ENCODE assay signal across 10 cellular contexts in the genomic region with DNA sequence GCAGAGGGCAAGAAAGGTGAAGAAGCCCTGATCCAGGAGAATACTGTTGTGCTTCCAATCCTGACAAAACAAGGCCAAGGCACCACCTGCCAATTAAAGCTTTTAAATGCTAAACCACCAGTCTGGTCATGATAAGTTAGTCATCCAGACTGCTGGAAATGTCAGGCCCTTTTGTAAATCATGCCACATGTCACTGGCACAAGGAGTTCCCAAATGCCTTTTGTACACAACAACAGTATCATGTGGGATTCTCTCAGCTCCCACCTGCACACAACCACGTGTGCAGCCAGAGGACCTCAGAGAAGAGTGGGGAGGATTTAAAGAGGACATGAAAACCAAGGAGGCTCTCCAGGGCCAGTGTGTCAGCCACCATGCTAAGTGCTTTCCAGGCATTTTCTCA.
DNase-seq lines count a peak whose midpoint lies in the region; TF ChIP-seq lines count a peak whose summit lies in the region.
"Had no signal": no experiment of that assay in that cellular context is flagged by ENCODE, and none has a peak within 500 bp of the region (broad histone marks: within the 10 kb centered on the region; RNA-seq: fewer than 3 reads in every experiment).

No MANE protein-coding gene starts in this region.

- POLR2A ChIA-PET in A673 (lab: Charles Lee; ENCODE audit: low non-redundant PET) = no interaction called here

- CTCF ChIA-PET in A673 (lab: Charles Lee) = no interaction called here

- intact Hi-C loops in A673 (cut with micrococcal nuclease; ENCODE audit: unreplicated experiment) = no loop called here

- no peaks in the 10 kb centered on the region for H4K20me1 ChIP-seq in GM23248 (ENCODE audit: insufficient read depth)

- H3K27me3 ChIP-seq in GM23248 (replicated peaks; ENCODE audit: insufficient read depth) (no peaks in the 10 kb centered on the region), A673 (replicated peaks; ENCODE audit: insufficient read depth, low read depth, low read length, poor library complexity) (no peaks in the 10 kb centered on the region)
- H3K27me3 ChIP-seq: left lung had no signal

- H3K4me3 ChIP-seq in GM23248 (no peak overlapping the region), choroid plexus epithelial cell (ENCODE audit: low read depth, low read length) (no peak overlapping the region), A673 (ENCODE audit: low read depth, low read length, poor library complexity, severe bottlenecking) (no peak overlapping the region)
- H3K4me3 ChIP-seq: left lung had no signal

- 5 to 8% methylated on average over 1 of the region's 1 CpG for WGBS in GM23248 (ENCODE audit: low coverage in 1 of 2, low lambda C conversion rate in 2 of 2, missing lambda C conversion rate in 2 of 2), 2 experiments

- H3K9me3 ChIP-seq in GM23248 (ENCODE audit: low read depth) (no peaks in the 10 kb centered on the region), A673 (ENCODE audit: low read depth, low read length, poor library complexity, severe bottlenecking) (no peaks in the 10 kb centered on the region)
- H3K9me3 ChIP-seq: left lung had no signal

- peaks cover 47% of the 10 kb centered on the region for H3K4me1 ChIP-seq in GM23248 (ENCODE audit: insufficient read depth)
- peaks cover 5% of the 10 kb centered on the region for H3K4me1 ChIP-seq in A673 (ENCODE audit: insufficient read depth, low read length, poor library complexity, severe bottlenecking)

- no peak overlapping the region for H2AFZ ChIP-seq in GM23248

- H3K79me2 ChIP-seq in GM23248 (ENCODE audit: insufficient read depth) = no peaks in the 10 kb centered on the region

- no peaks in the 10 kb centered on the region for H3K9me2 ChIP-seq in GM23248 (ENCODE audit: insufficient read depth)

- TF ChIP-seq CTCF in choroid plexus epithelial cell (conservative IDR thresholded peaks at IDR 0.05; ENCODE audit: low read depth, low read length) (no peak), A673 (conservative IDR thresholded peaks at IDR 0.05; ENCODE audit: low read depth, low read length) (no peak)

- in situ Hi-C loops in GM23248 (cut with MboI) = loop anchor here (25.0 kb wide), 1 partner anchor 1118 kb away; a partner anchor contains a TSS

- H3K9ac ChIP-seq in GM23248 = no peak overlapping the region

- H3K4me2 ChIP-seq in GM23248 (ENCODE audit: unreplicated experiment) = no peak overlapping the region

- H3K27ac ChIP-seq in GM23248 (no peak overlapping the region), A673 (ENCODE audit: low read depth, low read length, poor library complexity, severe bottlenecking) (no peak overlapping the region)

- DNase-seq in GM23248 (peak; percentile 39), NCI-H2029 treated with DMSO at 0.1 percent for 48 hours (lab: John Stamatoyannopoulos, UW) (peak; percentile 50), choroid plexus epithelial cell (ENCODE audit: low read depth) (peak; percentile 30), myocyte (ENCODE audit: low read depth) (peak; percentile 90), A673 (ENCODE audit: low spot score) (no peak)
- DNase-seq in activated CD8-positive, alpha-beta memory T cell treated with anti-CD3 and anti-CD28 coated beads, Interleukin-2, amount 50 U/mL, for 4 hours = no peak
- no peak for DNase-seq in activated naive CD4-positive, alpha-beta T cell treated with Interleukin-2 at 50 U/mL for 16 hours
- DNase-seq: DND-41, Kasumi-1, left lung had no signal

- peaks cover 34% of the 10 kb centered on the region for H3F3A ChIP-seq in GM23248 (ENCODE audit: insufficient read depth)

- no peaks in the 10 kb centered on the region for H3K36me3 ChIP-seq in GM23248 (ENCODE audit: low read depth)
- H3K36me3 ChIP-seq in A673 (ENCODE audit: insufficient read depth, low read length, poor library complexity, severe bottlenecking) = peaks cover 26% of the 10 kb centered on the region

- no TSS peak for BruUV-seq in A673 (replicated peaks; lab: Mats Ljungman, UMichigan)

Comparison
In these comparisons a context has a peak if more than half of its experiments do, and no peak if none do; other contexts are left out.
1. DNase-seq: peak in GM23248 (single experiment), NCI-H2029 treated with DMSO at 0.1 percent for 48 hours (single experiment), choroid plexus epithelial cell (single experiment) and myocyte (single experiment); none in activated CD8-positive, alpha-beta memory T cell treated with anti-CD3 and anti-CD28 coated beads, Interleukin-2, amount 50 U/mL, for 4 hours (single experiment), A673 (single experiment) and activated naive CD4-positive, alpha-beta T cell treated with Interleukin-2 at 50 U/mL for 16 hours (single experiment).